34 cellular contexts compared by ENCODE assay signal in the genomic region with DNA sequence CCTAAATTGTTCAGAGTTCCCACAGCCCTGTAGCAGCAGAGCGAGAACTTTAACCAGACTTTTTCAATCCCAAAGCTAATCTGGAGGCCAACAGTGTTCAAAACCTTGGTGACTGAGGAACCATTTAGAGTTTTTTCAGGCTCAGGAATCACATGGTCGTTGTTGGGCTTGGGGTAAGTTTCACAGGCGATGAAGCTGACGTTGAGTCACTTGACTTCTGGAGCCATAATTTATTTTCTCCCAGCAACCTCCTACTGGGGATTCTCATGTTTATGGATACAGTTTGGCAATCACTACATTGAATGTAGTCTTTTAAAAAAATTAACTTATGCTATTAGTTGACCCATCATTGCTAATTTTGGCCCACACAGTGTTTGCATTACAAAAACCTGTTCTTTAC. TPM values are rescaled to one million over a fixed set of nuclear protein-coding genes. Genes with fewer than 3 reads are reported as not detected.
"Had no signal": no experiment of that assay in that cellular context is flagged by ENCODE, and none has a peak within 500 bp of the region (broad histone marks: within the 10 kb centered on the region; RNA-seq: fewer than 3 reads in every experiment).

No MANE protein-coding gene starts in this region.

- H3K36me3 Mint-ChIP-seq: activated CD4-positive, alpha-beta memory T cell treated with anti-CD3 and anti-CD28 coated beads for 36 hours; activated CD8-positive, alpha-beta memory T cell treated with anti-CD3 and anti-CD28 coated beads, Interleukin-2, amount 10 ng/mL, durations not matched to agents 7 days and 5 days; activated naive CD4-positive, alpha-beta T cell treated with anti-CD3 and anti-CD28 coated beads, Interleukin-2, amount 50 U/mL, for 24 hours; activated naive CD8-positive, alpha-beta T cell treated with anti-CD3 and anti-CD28 coated beads for 36 hours had no signal

- ATAC-seq: activated CD4-positive, alpha-beta T cell treated with anti-CD3 and anti-CD28 coated beads for 36 hours; activated CD8-positive, alpha-beta memory T cell treated with anti-CD3 and anti-CD28 coated beads, Interleukin-2, amount 10 ng/mL, durations not matched to agents 7 days and 5 days; activated CD8-positive, alpha-beta T cell treated with anti-CD3 and anti-CD28 coated beads, Interleukin-2, amount 10 ng/mL, durations not matched to agents 7 days and 5 days; activated naive CD8-positive, alpha-beta T cell treated with anti-CD3 and anti-CD28 coated beads, Interleukin-2, amount 50 U/mL, for 24 hours; effector memory CD8-positive, alpha-beta T cell; gastrocnemius medialis; heart left ventricle had no signal

- H3K9me3 Mint-ChIP-seq: activated CD4-positive, alpha-beta memory T cell treated with anti-CD3 and anti-CD28 coated beads for 36 hours; activated CD4-positive, alpha-beta T cell treated with anti-CD3 and anti-CD28 coated beads, Interleukin-2, amount 10 ng/mL, durations not matched to agents 24 days and 14 days; activated naive CD4-positive, alpha-beta T cell treated with anti-CD3 and anti-CD28 coated beads for 36 hours; activated naive CD4-positive, alpha-beta T cell treated with anti-CD3 and anti-CD28 coated beads, Interleukin-2, amount 50 U/mL, for 24 hours; activated naive CD8-positive, alpha-beta T cell treated with anti-CD3 and anti-CD28 coated beads for 36 hours; activated naive CD8-positive, alpha-beta T cell treated with anti-CD3 and anti-CD28 coated beads, Interleukin-2, amount 50 U/mL, for 24 hours; activated T-helper 1 cell treated with anti-CD3 and anti-CD28 coated beads, Interleukin-12 subunit alpha, Interleukin-12 subunit beta, Interleukin-2, Interleukin-4 antibody, amounts not matched to agents 30 ng/mL and 10 ng/mL and 1 ng/mL, durations not matched to agents 14 hours and 24 hours and 36 hours; activated T-helper 2 cell treated with anti-CD3 and anti-CD28 coated beads, Interferon-gamma antibody, Interleukin-2, Interleukin-4, amounts not matched to agents 10 μg/mL and 5 μg/mL and 100 μg/mL, durations not matched to agents 14 hours and 24 hours and 36 hours; effector memory CD8-positive, alpha-beta T cell had no signal

- H3K4me1 Mint-ChIP-seq: activated CD4-positive, alpha-beta T cell treated with anti-CD3 and anti-CD28 coated beads for 36 hours; activated CD4-positive, alpha-beta T cell treated with anti-CD3 and anti-CD28 coated beads, Interleukin-2, amount 10 ng/mL, durations not matched to agents 24 days and 14 days; activated CD8-positive, alpha-beta memory T cell treated with anti-CD3 and anti-CD28 coated beads, Interleukin-2, amount 10 ng/mL, durations not matched to agents 7 days and 5 days; activated naive CD4-positive, alpha-beta T cell treated with anti-CD3 and anti-CD28 coated beads, Interleukin-2, amount 50 U/mL, for 24 hours; activated naive CD8-positive, alpha-beta T cell treated with anti-CD3 and anti-CD28 coated beads, Interleukin-2, amount 50 U/mL, for 24 hours had no signal

- H3K4me3 Mint-ChIP-seq: activated CD4-positive, alpha-beta memory T cell treated with anti-CD3 and anti-CD28 coated beads for 36 hours; activated CD4-positive, alpha-beta T cell treated with anti-CD3 and anti-CD28 coated beads for 36 hours; activated CD4-positive, alpha-beta T cell treated with anti-CD3 and anti-CD28 coated beads, Interleukin-2, amount 10 ng/mL, durations not matched to agents 24 days and 14 days; activated CD8-positive, alpha-beta memory T cell treated with anti-CD3 and anti-CD28 coated beads, Interleukin-2, amount 10 ng/mL, durations not matched to agents 7 days and 5 days; activated CD8-positive, alpha-beta T cell treated with anti-CD3 and anti-CD28 coated beads, Interleukin-2, amount 10 ng/mL, durations not matched to agents 7 days and 5 days; activated naive CD4-positive, alpha-beta T cell treated with anti-CD3 and anti-CD28 coated beads for 36 hours; activated naive CD4-positive, alpha-beta T cell treated with anti-CD3 and anti-CD28 coated beads, Interleukin-2, amount 50 U/mL, for 24 hours; activated naive CD8-positive, alpha-beta T cell treated with anti-CD3 and anti-CD28 coated beads for 36 hours; activated naive CD8-positive, alpha-beta T cell treated with anti-CD3 and anti-CD28 coated beads, Interleukin-2, amount 50 U/mL, for 24 hours; activated T-helper 1 cell treated with anti-CD3 and anti-CD28 coated beads, Interleukin-12 subunit alpha, Interleukin-12 subunit beta, Interleukin-2, Interleukin-4 antibody, amounts not matched to agents 30 ng/mL and 10 ng/mL and 1 ng/mL, durations not matched to agents 14 hours and 24 hours and 36 hours; effector memory CD8-positive, alpha-beta T cell had no signal

- H3K4me3 ChIP-seq: adrenal gland, ascending aorta, esophagus muscularis mucosa, gastrocnemius medialis, heart left ventricle had no signal

- H3K27me3 ChIP-seq: adrenal gland, ascending aorta, brain microvascular endothelial cell, esophagus muscularis mucosa, gastrocnemius medialis had no signal

- FAIRE-seq: colon had no signal

- H3K36me3 ChIP-seq: adrenal gland, ascending aorta, brain microvascular endothelial cell, esophagus muscularis mucosa, gastrocnemius medialis had no signal

- DNase-seq: activated CD4-positive, alpha-beta memory T cell treated with anti-CD3 and anti-CD28 coated beads for 36 hours; activated CD4-positive, alpha-beta T cell treated with anti-CD3 and anti-CD28 coated beads for 36 hours; activated CD4-positive, alpha-beta T cell treated with anti-CD3 and anti-CD28 coated beads, Interleukin-2, amount 10 ng/mL, durations not matched to agents 24 days and 14 days; activated CD4-positive, CD25-positive, alpha-beta regulatory T cell; activated CD4-positive, CD25-positive, alpha-beta regulatory T cell treated with anti-CD3 and anti-CD28 coated beads, Interleukin-2, amount 50 U/mL, for 72 hours; activated CD8-positive, alpha-beta memory T cell treated with anti-CD3 and anti-CD28 coated beads, Interleukin-2, amount 10 ng/mL, durations not matched to agents 7 days and 5 days; activated CD8-positive, alpha-beta memory T cell treated with anti-CD3 and anti-CD28 coated beads, Interleukin-2, amount 50 U/mL, for 4 hours; activated CD8-positive, alpha-beta T cell treated with anti-CD3 and anti-CD28 coated beads, Interleukin-2, amount 10 ng/mL, durations not matched to agents 7 days and 5 days; activated effector memory CD4-positive, alpha-beta T cell treated with anti-CD3 and anti-CD28 coated beads, Interleukin-2, amount 50 U/mL, for 16 hours; activated naive CD4-positive, alpha-beta T cell treated with anti-CD3 and anti-CD28 coated beads for 36 hours; activated naive CD8-positive, alpha-beta T cell treated with anti-CD3 and anti-CD28 coated beads for 36 hours; activated naive CD8-positive, alpha-beta T cell treated with anti-CD3 and anti-CD28 coated beads, Interleukin-2, amount 50 U/mL, for 24 hours; activated T-cell treated with anti-CD3 and anti-CD28 coated beads, Interleukin-2, amount 50 U/mL, for 1 hour; activated T-cell treated with anti-CD3 and anti-CD28 coated beads, Interleukin-2, amount 50 U/mL, for 48 hours; adrenal gland; brain microvascular endothelial cell; caudate nucleus; cortex of kidney; dermis blood vessel endothelial cell; effector CD4-positive, alpha-beta T cell; effector memory CD8-positive, alpha-beta T cell; erythroblast; gastrocnemius medialis; glutamatergic neuron; heart left ventricle; T-helper 2 cell had no signal

- H3K9me3 ChIP-seq: adrenal gland, ascending aorta, esophagus muscularis mucosa, gastrocnemius medialis, heart left ventricle had no signal

- H3K27ac ChIP-seq: adrenal gland, ascending aorta, brain microvascular endothelial cell, gastrocnemius medialis, heart left ventricle had no signal

- H3K27ac Mint-ChIP-seq: activated CD4-positive, alpha-beta memory T cell treated with anti-CD3 and anti-CD28 coated beads for 36 hours; activated CD4-positive, alpha-beta T cell treated with anti-CD3 and anti-CD28 coated beads for 36 hours; activated CD4-positive, alpha-beta T cell treated with anti-CD3 and anti-CD28 coated beads, Interleukin-2, amount 10 ng/mL, durations not matched to agents 24 days and 14 days; activated CD8-positive, alpha-beta memory T cell treated with anti-CD3 and anti-CD28 coated beads, Interleukin-2, amount 10 ng/mL, durations not matched to agents 7 days and 5 days; activated CD8-positive, alpha-beta T cell treated with anti-CD3 and anti-CD28 coated beads, Interleukin-2, amount 10 ng/mL, durations not matched to agents 7 days and 5 days; activated naive CD4-positive, alpha-beta T cell treated with anti-CD3 and anti-CD28 coated beads for 36 hours; activated naive CD4-positive, alpha-beta T cell treated with anti-CD3 and anti-CD28 coated beads, Interleukin-2, amount 50 U/mL, for 24 hours; activated naive CD8-positive, alpha-beta T cell treated with anti-CD3 and anti-CD28 coated beads for 36 hours; activated naive CD8-positive, alpha-beta T cell treated with anti-CD3 and anti-CD28 coated beads, Interleukin-2, amount 50 U/mL, for 24 hours; activated T-helper 1 cell treated with anti-CD3 and anti-CD28 coated beads, Interleukin-12 subunit alpha, Interleukin-12 subunit beta, Interleukin-2, Interleukin-4 antibody, amounts not matched to agents 30 ng/mL and 10 ng/mL and 1 ng/mL, durations not matched to agents 14 hours and 24 hours and 36 hours; activated T-helper 2 cell treated with anti-CD3 and anti-CD28 coated beads, Interferon-gamma antibody, Interleukin-2, Interleukin-4, amounts not matched to agents 10 μg/mL and 5 μg/mL and 100 μg/mL, durations not matched to agents 14 hours and 24 hours and 36 hours; effector memory CD8-positive, alpha-beta T cell had no signal

RNA-seq across cellular contexts. Expression of gene SSPN, which starts 34.5 kb away (rescaled TPM):
- total RNA-seq: activated CD4-positive, alpha-beta memory T cell treated with anti-CD3 and anti-CD28 coated beads for 36 hours; activated CD4-positive, alpha-beta T cell treated with anti-CD3 and anti-CD28 coated beads for 36 hours; activated CD4-positive, alpha-beta T cell treated with anti-CD3 and anti-CD28 coated beads, Interleukin-2, amount 10 ng/mL, durations not matched to agents 24 days and 14 days; activated CD8-positive, alpha-beta memory T cell treated with anti-CD3 and anti-CD28 coated beads for 36 hours; activated CD8-positive, alpha-beta memory T cell treated with anti-CD3 and anti-CD28 coated beads, Interleukin-2, amount 10 ng/mL, durations not matched to agents 7 days and 5 days; activated CD8-positive, alpha-beta T cell treated with anti-CD3 and anti-CD28 coated beads, Interleukin-2, amount 10 ng/mL, durations not matched to agents 7 days and 5 days; activated naive CD4-positive, alpha-beta T cell treated with anti-CD3 and anti-CD28 coated beads for 36 hours; activated naive CD8-positive, alpha-beta T cell treated with anti-CD3 and anti-CD28 coated beads for 36 hours; activated T-helper 1 cell treated with anti-CD3 and anti-CD28 coated beads, Interleukin-12 subunit alpha, Interleukin-12 subunit beta, Interleukin-2, Interleukin-4 antibody, amounts not matched to agents 30 ng/mL and 10 ng/mL and 1 ng/mL, durations not matched to agents 14 hours and 24 hours and 36 hours; activated T-helper 2 cell treated with anti-CD3 and anti-CD28 coated beads, Interferon-gamma antibody, Interleukin-2, Interleukin-4, amounts not matched to agents 10 μg/mL and 5 μg/mL and 100 μg/mL, durations not matched to agents 14 hours and 24 hours and 36 hours; T-helper 1 cell treated with Interleukin-12 subunit alpha and Interleukin-12 subunit beta and Interleukin-4 antibody, amounts not matched to agents 30 ng/mL and 1 ng/mL, for 36 hours had no signal
